1 cellular context compared by ENCODE assay signal in genomic region chr10:114173680-114174461, GRCh38.
TF ChIP-seq lines count a peak whose summit lies in the region.

Gene CCDC186 (minus strand): TSS chr10:114174203. CDS start chr10:114163268, 10,935 bp downstream.

TF ChIP-seq in HepG2, 621 proteins besides CTCF, POLR2A, EP300 and RAD21 (continued from another document and continues in another):
- TF ChIP-seq HNF1B (CRISPR knock-in tag; IDR thresholded peaks at IDR 0.05) (peak; percentile 66; the same call in 1 of the 2 replicates), ZFP82 (CRISPR knock-in tag; IDR thresholded peaks at IDR 0.05; ENCODE audit: borderline replicate concordance) (no peak), KLF6 (CRISPR knock-in tag; IDR thresholded peaks at IDR 0.05) (peak; percentile 77; the same call in 1 of the 2 replicates), PBX3 (CRISPR knock-in tag; IDR thresholded peaks at IDR 0.05; ENCODE audit: borderline replicate concordance) (no peak), ZHX2 (IDR thresholded peaks at IDR 0.05; ENCODE audit: low read depth) (peak; percentile 96), ZHX2 (CRISPR knock-in tag; IDR thresholded peaks at IDR 0.05; ENCODE audit: borderline replicate concordance) (no peak), ZNF552 (CRISPR knock-in tag; IDR thresholded peaks at IDR 0.05; ENCODE audit: borderline replicate concordance) (0 out of 2 replicates have a peak, but pooled peaks have one; percentile 54), LCORL (IDR thresholded peaks at IDR 0.05) (no peak), LCORL (CRISPR knock-in tag; IDR thresholded peaks at IDR 0.05) (0 out of 2 replicates have a peak, but pooled peaks have one; percentile 75), AKNA (CRISPR knock-in tag; IDR thresholded peaks at IDR 0.05; ENCODE audit: borderline replicate concordance) (no peak), TRIM24 (CRISPR knock-in tag; IDR thresholded peaks at IDR 0.05) (no peak), XRCC5 (optimal IDR thresholded peaks at IDR 0.05; ENCODE audit: low read length) (no peak), FOXM1 (CRISPR knock-in tag; IDR thresholded peaks at IDR 0.05) (no peak), ZNF142 (CRISPR knock-in tag; IDR thresholded peaks at IDR 0.05) (no peak), ARHGAP35 (CRISPR knock-in tag; IDR thresholded peaks at IDR 0.05; ENCODE audit: borderline replicate concordance) (0 out of 2 replicates have a peak, but pooled peaks have one; percentile 53), ZNF790 (CRISPR knock-in tag; IDR thresholded peaks at IDR 0.05; ENCODE audit: borderline replicate concordance) (no peak), ZIK1 (CRISPR knock-in tag; IDR thresholded peaks at IDR 0.05; ENCODE audit: borderline replicate concordance, low read depth) (peak; percentile 61; the same call in 1 of the 2 replicates), SMAD3 (CRISPR knock-in tag; IDR thresholded peaks at IDR 0.05) (0 out of 2 replicates have a peak, but pooled peaks have one; percentile 47), MED8 (CRISPR knock-in tag; IDR thresholded peaks at IDR 0.05; ENCODE audit: insufficient replicate concordance) (no peak), RXRB (CRISPR knock-in tag; IDR thresholded peaks at IDR 0.05; ENCODE audit: borderline replicate concordance) (peak; percentile 54), ESRRA (CRISPR knock-in tag; IDR thresholded peaks at IDR 0.05; ENCODE audit: low read depth) (peak; percentile 31; the same call in 1 of the 2 replicates), HMGXB4 (CRISPR knock-in tag; IDR thresholded peaks at IDR 0.05; ENCODE audit: borderline replicate concordance in 1 of 2, low read depth in 1 of 2) (peak in 1 of 2 experiments; percentile 64; a peak in 2 of 4 replicates), PRDM10 (CRISPR knock-in tag; IDR thresholded peaks at IDR 0.05; ENCODE audit: low read depth) (0 out of 2 replicates have a peak, but pooled peaks have one; percentile 14), ZNF180 (CRISPR knock-in tag; IDR thresholded peaks at IDR 0.05; ENCODE audit: borderline replicate concordance, low read depth) (no peak), SP4 (CRISPR knock-in tag; IDR thresholded peaks at IDR 0.05) (peak; percentile 73)
